24 cellular contexts compared by ENCODE assay signal in the genomic region with DNA sequence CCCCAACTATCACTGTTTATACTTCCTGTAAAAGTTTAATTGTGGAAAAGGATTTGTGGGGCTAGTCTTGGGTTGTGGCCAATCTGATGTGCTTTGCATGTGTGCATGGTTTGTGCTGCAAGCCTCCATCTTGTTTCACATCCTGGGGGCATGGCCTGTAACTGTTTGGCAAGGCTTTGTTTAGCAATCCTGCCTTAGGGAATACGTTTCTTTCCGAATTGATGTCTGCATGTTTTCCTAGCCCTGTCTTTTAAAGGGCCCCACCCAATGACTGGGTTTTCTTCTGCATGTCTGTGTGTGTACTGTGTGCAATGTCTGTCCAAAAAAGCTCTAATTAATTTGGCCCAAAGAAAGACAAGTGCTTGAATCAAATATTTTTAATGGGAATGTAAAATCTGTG.
"Had no signal": no experiment of that assay in that cellular context is flagged by ENCODE, and none has a peak within 500 bp of the region (broad histone marks: within the 10 kb centered on the region; RNA-seq: fewer than 3 reads in every experiment).

No MANE protein-coding gene starts in this region.

- ATAC-seq: activated CD4-positive, CD25-positive, alpha-beta regulatory T cell treated with anti-CD3 and anti-CD28 coated beads, Interleukin-2, amount 50 U/mL, for 24 hours; activated CD8-positive, alpha-beta memory T cell treated with anti-CD3 and anti-CD28 coated beads, Interleukin-2, amount 10 ng/mL, durations not matched to agents 7 days and 5 days; activated CD8-positive, alpha-beta T cell treated with anti-CD3 and anti-CD28 coated beads for 36 hours; body of pancreas; left lobe of liver; naive thymus-derived CD8-positive, alpha-beta T cell; stimulated activated memory B cell treated with anti-CD40 and anti-IgM and Interleukin-4, amounts not matched to agents 10 μg/mL and 1 μg/mL and 100 μg/mL, for 72 hours had no signal

- FAIRE-seq: endometrium had no signal

- H3K27me3 ChIP-seq: body of pancreas, neural progenitor cell, sigmoid colon, stomach, transverse colon, uterus had no signal

- DNase-seq: activated CD4-positive, alpha-beta T cell treated with anti-CD3 and anti-CD28 coated beads, Interleukin-2, amount 10 ng/mL, durations not matched to agents 7 days and 5 days; activated CD8-positive, alpha-beta memory T cell treated with anti-CD3 and anti-CD28 coated beads, Interleukin-2, amount 10 ng/mL, durations not matched to agents 7 days and 5 days; activated CD8-positive, alpha-beta T cell treated with anti-CD3 and anti-CD28 coated beads for 36 hours; activated effector memory CD4-positive, alpha-beta T cell treated with anti-CD3 and anti-CD28 coated beads, Interleukin-2, amount 50 U/mL, for 16 hours; activated naive CD4-positive, alpha-beta T cell treated with anti-CD3 and anti-CD28 coated beads, Interleukin-2, amount 10 ng/mL, durations not matched to agents 7 days and 5 days; activated T-cell treated with anti-CD3 and anti-CD28 coated beads for 4 hours; anterior cingulate cortex; body of pancreas; erythroblast; immature natural killer cell; naive thymus-derived CD8-positive, alpha-beta T cell; posterior cingulate gyrus; sigmoid colon; stimulated activated CD4-positive, alpha-beta T cell treated with anti-CD3 and anti-CD28 coated beads, Interleukin-15, amount 100 ng/mL, for 24 hours; stomach; transverse colon; uterus had no signal

- H3K36me3 ChIP-seq: neural progenitor cell, sigmoid colon, stomach, transverse colon, uterus had no signal

- H3K4me3 ChIP-seq: body of pancreas, lung, neural progenitor cell, sigmoid colon, smooth muscle cell, stomach, transverse colon, uterus had no signal
